In the genomic region with DNA sequence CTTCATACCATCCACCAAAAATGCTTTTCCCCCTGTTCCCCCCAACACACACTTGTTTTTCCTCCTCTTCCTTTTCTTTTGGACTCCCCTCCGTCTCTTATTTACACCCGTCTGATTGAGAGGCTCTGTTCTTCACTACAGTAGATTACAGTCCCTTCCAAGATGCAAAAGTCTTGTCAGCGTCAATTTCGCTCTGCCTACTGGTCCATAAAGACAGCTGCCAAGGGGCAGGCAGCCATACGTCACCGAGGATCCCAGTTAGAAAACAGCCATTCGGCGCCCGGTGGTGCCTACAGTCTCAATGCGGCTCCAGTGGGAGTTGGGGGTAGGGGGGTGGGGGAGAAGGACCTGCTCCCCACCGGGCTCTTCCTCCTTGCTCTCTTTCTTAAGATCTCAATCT, we compare ENCODE assay signal across 13 cellular contexts. TPM values are rescaled to one million over a fixed set of nuclear protein-coding genes. Genes with fewer than 3 reads are reported as not detected.
DNase-seq lines count a peak whose midpoint lies in the region; TF ChIP-seq lines count a peak whose summit lies in the region.
"Had no signal": no experiment of that assay in that cellular context is flagged by ENCODE, and none has a peak within 500 bp of the region (broad histone marks: within the 10 kb centered on the region; RNA-seq: fewer than 3 reads in every experiment).

A gene with protein sequence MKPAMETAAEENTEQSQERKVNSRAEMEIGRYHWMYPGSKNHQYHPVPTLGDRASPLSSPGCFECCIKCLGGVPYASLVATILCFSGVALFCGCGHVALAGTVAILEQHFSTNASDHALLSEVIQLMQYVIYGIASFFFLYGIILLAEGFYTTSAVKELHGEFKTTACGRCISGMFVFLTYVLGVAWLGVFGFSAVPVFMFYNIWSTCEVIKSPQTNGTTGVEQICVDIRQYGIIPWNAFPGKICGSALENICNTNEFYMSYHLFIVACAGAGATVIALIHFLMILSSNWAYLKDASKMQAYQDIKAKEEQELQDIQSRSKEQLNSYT (minus strand): TSS at position 195 of the 400 bp plus-strand sequence. CDS start 189 bp downstream, at position 6.

- H3K27ac ChIP-seq in ascending aorta, result no peak within 1 kb of the TSS
- H3K27ac ChIP-seq: gastrocnemius medialis, HL-60 had no signal

- H3K4me3 Mint-ChIP-seq in osteocyte (ENCODE audit: unreplicated experiment), result no peak within 1 kb of the TSS
- H3K4me3 Mint-ChIP-seq in activated naive CD4-positive, alpha-beta T cell treated with anti-CD3 and anti-CD28 coated beads for 36 hours, result no peak within 1 kb of the TSS
- H3K4me3 Mint-ChIP-seq: T-helper 17 cell had no signal

- no peaks in the 10 kb centered on the region for H3K9me3 ChIP-seq in ascending aorta
- H3K9me3 ChIP-seq: gastrocnemius medialis had no signal

- H3K4me3 ChIP-seq in ascending aorta, result peak within 1 kb of the TSS; percentile 8 to 30
- H3K4me3 ChIP-seq: gastrocnemius medialis had no signal

- no peaks in the 10 kb centered on the region for H3K36me3 Mint-ChIP-seq in osteocyte (ENCODE audit: unreplicated experiment)
- H3K36me3 Mint-ChIP-seq in activated naive CD4-positive, alpha-beta T cell treated with anti-CD3 and anti-CD28 coated beads for 36 hours (ENCODE audit: low read depth), result no peaks in the 10 kb centered on the region

- H3K27ac Mint-ChIP-seq in osteocyte (ENCODE audit: unreplicated experiment), result no peak within 1 kb of the TSS
- no peak within 1 kb of the TSS for H3K27ac Mint-ChIP-seq in activated naive CD4-positive, alpha-beta T cell treated with anti-CD3 and anti-CD28 coated beads for 36 hours
- H3K27ac Mint-ChIP-seq: T-helper 17 cell had no signal

- CTCF ChIA-PET in activated naive CD4-positive, alpha-beta T cell treated with anti-CD3 and anti-CD28 coated beads for 36 hours (lab: Charles Lee), result no interaction called here

- intact Hi-C loops in ascending aorta (cut with DNase I), result no loop called here
- intact Hi-C loops in activated naive CD4-positive, alpha-beta T cell treated with anti-CD3 and anti-CD28 coated beads for 36 hours (cut with micrococcal nuclease), result no loop called here

- H3K9me3 Mint-ChIP-seq in osteocyte (ENCODE audit: unreplicated experiment), result peaks cover 4% of the 10 kb centered on the region
- no peaks in the 10 kb centered on the region for H3K9me3 Mint-ChIP-seq in activated naive CD4-positive, alpha-beta T cell treated with anti-CD3 and anti-CD28 coated beads for 36 hours

- H3K4me1 Mint-ChIP-seq in osteocyte (ENCODE audit: unreplicated experiment), result no peaks in the 10 kb centered on the region
- no peaks in the 10 kb centered on the region for H3K4me1 Mint-ChIP-seq in activated naive CD4-positive, alpha-beta T cell treated with anti-CD3 and anti-CD28 coated beads for 36 hours (ENCODE audit: low read depth)
- H3K4me1 Mint-ChIP-seq: T-helper 17 cell had no signal

- H3K4me1 ChIP-seq in ascending aorta, result no peaks in the 10 kb centered on the region
- H3K4me1 ChIP-seq: gastrocnemius medialis had no signal

- no peaks in the 10 kb centered on the region for H3K27me3 ChIP-seq in ascending aorta

- DNase-seq in Ammon's horn (ENCODE audit: low spot score) (peak; percentile 66), ascending aorta (ENCODE audit: low spot score in 2 of 2) (no peak), hippocampal formation (lab: John Stamatoyannopoulos, UW) (peak; percentile 43 to 67), osteocyte (ENCODE audit: extremely low spot score, unreplicated experiment) (no peak), NCI-H1694 (lab: John Stamatoyannopoulos, UW) (no peak)
- no peak for DNase-seq in activated CD4-positive, CD25-positive, alpha-beta regulatory T cell treated with anti-CD3 and anti-CD28 coated beads, Interleukin-2, amount 50 U/mL, for 72 hours
- DNase-seq in activated naive CD4-positive, alpha-beta T cell treated with anti-CD3 and anti-CD28 coated beads for 36 hours, result no peak
- no peak for DNase-seq in activated T-cell treated with anti-CD3 and anti-CD28 coated beads, Interleukin-2, amount 50 U/mL, for 1 hour
- DNase-seq: activated CD8-positive, alpha-beta memory T cell treated with anti-CD3 and anti-CD28 coated beads for 24 hours; gastrocnemius medialis; T-helper 17 cell had no signal

- TF ChIP-seq CTCF in ascending aorta (IDR thresholded peaks at IDR 0.05) (no peak), osteocyte (IDR thresholded peaks at IDR 0.05) (no peak)

- H3K27me3 Mint-ChIP-seq in osteocyte (ENCODE audit: unreplicated experiment), result peaks cover 19% of the 10 kb centered on the region
- H3K27me3 Mint-ChIP-seq in activated naive CD4-positive, alpha-beta T cell treated with anti-CD3 and anti-CD28 coated beads for 36 hours (ENCODE audit: low read depth), result peaks cover 7% of the 10 kb centered on the region

- no peaks in the 10 kb centered on the region for H3K36me3 ChIP-seq in ascending aorta
- H3K36me3 ChIP-seq: gastrocnemius medialis had no signal

RNA-seq across cellular contexts. Expression of the gene that starts here (rescaled TPM):
- total RNA-seq in ascending aorta (18.6 TPM), osteocyte (10.7 and 12.0 TPM in 2 replicates)
- total RNA-seq in activated naive CD4-positive, alpha-beta T cell treated with anti-CD3 and anti-CD28 coated beads for 36 hours, result not detected
- total RNA-seq: A172, T-helper 17 cell had no signal

Comparison
In these comparisons a context has a peak if more than half of its experiments do, and no peak if none do; other contexts are left out.
1. RNA of the gene that starts here (total RNA-seq): 18.6 TPM in ascending aorta (single experiment) and 10.7 to 12.0 TPM in osteocyte; not detected in activated naive CD4-positive, alpha-beta T cell treated with anti-CD3 and anti-CD28 coated beads for 36 hours; every median in the first group is over 10 times any median in the second.
2. DNase-seq: peak in Ammon's horn (single experiment) and hippocampal formation (2 of 2); none in ascending aorta (0 of 2), osteocyte (single experiment), activated CD4-positive, CD25-positive, alpha-beta regulatory T cell treated with anti-CD3 and anti-CD28 coated beads, Interleukin-2, amount 50 U/mL, for 72 hours (single experiment), activated naive CD4-positive, alpha-beta T cell treated with anti-CD3 and anti-CD28 coated beads for 36 hours (single experiment), NCI-H1694 (single experiment) and activated T-cell treated with anti-CD3 and anti-CD28 coated beads, Interleukin-2, amount 50 U/mL, for 1 hour (single experiment).